Comparison of ENCODE assay signal across 22 cellular contexts in genomic region chr18:51072586-51073303, GRCh38. TPM values are rescaled to one million over a fixed set of nuclear protein-coding genes. Genes with fewer than 3 reads are reported as not detected.
A peak's percentile ranks its signal among the peaks of the same experiment; 100 is the strongest.
DNase-seq lines count a peak whose midpoint lies in the region; ATAC-seq and FAIRE-seq lines count a peak whose summit lies in the region.
"Had no signal": no experiment of that assay in that cellular context is flagged by ENCODE, and none has a peak within 500 bp of the region (broad histone marks: within the 10 kb centered on the region; RNA-seq: fewer than 3 reads in every experiment).

No MANE protein-coding gene starts in this region.

- peak; percentile 31 for DNase-seq in NCI-H1105 treated with DMSO at 0.1 percent for 48 hours (lab: John Stamatoyannopoulos, UW)
- no peak for DNase-seq in NCI-H1105 (lab: John Stamatoyannopoulos, UW)
- DNase-seq in GM19239 (ENCODE audit: insufficient read length, low spot score) = no peak
- DNase-seq in central memory CD8-positive, alpha-beta T cell (ENCODE audit: low spot score in 2 of 2) = no peak
- DNase-seq in left kidney (ENCODE audit: low read depth, low spot score) = peak; percentile 13
- DNase-seq in ureter (ENCODE audit: low spot score) = no peak
- DNase-seq in activated T-cell treated with anti-CD3 and anti-CD28 coated beads, Interleukin-2, amount 50 U/mL, for 24 hours = no peak
- DNase-seq in DMS 273 treated with DMSO at 0.1 percent for 48 hours (lab: John Stamatoyannopoulos, UW) = no peak
- DNase-seq: ACHN, AML-193, C1 segment of cervical spinal cord, EL, NCI-H1436, NCI-H187 treated with DMSO at 0.1 percent for 48 hours, NCI-H226, NCI-H510A treated with DMSO at 0.1 percent for 48 hours, NCI-H774, Peyer's patch had no signal

- H3K27ac Mint-ChIP-seq in central memory CD8-positive, alpha-beta T cell (ENCODE audit: low read depth) = peak overlapping the region; percentile 69
- no peak overlapping the region for H3K27ac Mint-ChIP-seq in activated T-cell treated with anti-CD3 and anti-CD28 coated beads, Interleukin-2, amount 50 U/mL, for 24 hours

- no peak for ATAC-seq in central memory CD8-positive, alpha-beta T cell (replicated peaks; ENCODE audit: extremely low read depth, poor library complexity, severe bottlenecking)
- ATAC-seq: HCT116, SK-N-SH treated with all-trans-retinoic acid at 6 μM for 48 hours had no signal

- no peak overlapping the region for H3K4me3 Mint-ChIP-seq in central memory CD8-positive, alpha-beta T cell
- no peak overlapping the region for H3K4me3 Mint-ChIP-seq in activated T-cell treated with anti-CD3 and anti-CD28 coated beads, Interleukin-2, amount 50 U/mL, for 24 hours

- peaks cover 50% of the 10 kb centered on the region for H3K36me3 Mint-ChIP-seq in central memory CD8-positive, alpha-beta T cell (ENCODE audit: insufficient read depth)
- H3K36me3 Mint-ChIP-seq in activated T-cell treated with anti-CD3 and anti-CD28 coated beads, Interleukin-2, amount 50 U/mL, for 24 hours (ENCODE audit: low read depth) = peaks cover 95% of the 10 kb centered on the region

- FAIRE-seq in GM19239 (lab: Jason Lieb, UNC) = peak; percentile 57
- FAIRE-seq: H1, HTR-8/SVneo had no signal

- peaks cover 58% of the 10 kb centered on the region for H3K4me1 Mint-ChIP-seq in central memory CD8-positive, alpha-beta T cell
- peaks cover 58% of the 10 kb centered on the region for H3K4me1 Mint-ChIP-seq in activated T-cell treated with anti-CD3 and anti-CD28 coated beads, Interleukin-2, amount 50 U/mL, for 24 hours (ENCODE audit: low read depth)

- H3K27me3 Mint-ChIP-seq in central memory CD8-positive, alpha-beta T cell = no peaks in the 10 kb centered on the region
- H3K27me3 Mint-ChIP-seq in activated T-cell treated with anti-CD3 and anti-CD28 coated beads, Interleukin-2, amount 50 U/mL, for 24 hours = no peaks in the 10 kb centered on the region

- H3K9me3 Mint-ChIP-seq in central memory CD8-positive, alpha-beta T cell = no peaks in the 10 kb centered on the region
- H3K9me3 Mint-ChIP-seq in activated T-cell treated with anti-CD3 and anti-CD28 coated beads, Interleukin-2, amount 50 U/mL, for 24 hours = no peaks in the 10 kb centered on the region

RNA-seq across cellular contexts. Expression of gene SMAD4, which starts 42.7 kb away (rescaled TPM):
- total RNA-seq in ureter = 118 TPM

Comparison
In these comparisons a context has a peak if more than half of its experiments do, and no peak if none do; other contexts are left out.
1. DNase-seq: peak in NCI-H1105 treated with DMSO at 0.1 percent for 48 hours (single experiment) and left kidney (single experiment); none in NCI-H1105 (single experiment), GM19239 (single experiment), central memory CD8-positive, alpha-beta T cell (0 of 2), ureter (single experiment), activated T-cell treated with anti-CD3 and anti-CD28 coated beads, Interleukin-2, amount 50 U/mL, for 24 hours (single experiment) and DMS 273 treated with DMSO at 0.1 percent for 48 hours (single experiment).